ENCODE assay signal across 27 cellular contexts in genomic region chr9:85278769-85279168, GRCh38.
"Had no signal": no experiment of that assay in that cellular context is flagged by ENCODE, and none has a peak within 500 bp of the region (broad histone marks: within the 10 kb centered on the region; RNA-seq: fewer than 3 reads in every experiment).

No MANE protein-coding gene starts in this region.

- DNase-seq: stimulated activated CD4-positive, alpha-beta T cell treated with anti-CD3 and anti-CD28 coated beads, Interleukin-2, amount 100 ng/mL, for 48 hours; stimulated activated CD4-positive, alpha-beta T cell treated with anti-CD3 and anti-CD28 coated beads, Interleukin-4, amount 100 ng/mL, for 1 hour; stimulated activated CD4-positive, alpha-beta T cell treated with anti-CD3 and anti-CD28 coated beads, Interleukin-4, amount 100 ng/mL, for 24 hours; stimulated activated CD4-positive, alpha-beta T cell treated with anti-CD3 and anti-CD28 coated beads, Interleukin-4, amount 100 ng/mL, for 4 hours; stimulated activated CD8-positive, alpha-beta memory T cell treated with anti-CD3 and anti-CD28 coated beads, Interleukin-4, amount 100 ng/mL, for 48 hours; stimulated activated naive B cell treated with anti-CD40 and anti-IgM and Interleukin-4, amounts not matched to agents 10 μg/mL and 1 μg/mL and 100 μg/mL, for 72 hours; stimulated activated naive CD4-positive, alpha-beta T cell; stimulated activated naive CD4-positive, alpha-beta T cell treated with Interleukin-2 at 50 U/mL for 16 hours; stimulated activated naive CD8-positive, alpha-beta T cell treated with anti-CD3 and anti-CD28 coated beads, Interleukin-15, amount 100 ng/mL, for 72 hours; stimulated activated naive CD8-positive, alpha-beta T cell treated with anti-CD3 and anti-CD28 coated beads, Interleukin-15, Interleukin-2, amounts not matched to agents 100 U/mL and 50 U/mL, for 24 hours; stomach; substantia nigra; testis; thyroid gland; tibial artery; transverse colon; trophoblast cell; upper lobe of left lung; upper lobe of right lung; uterus had no signal

- H3K27me3 ChIP-seq: stomach, testis, thyroid gland, tibial artery, tibial nerve, transverse colon, upper lobe of left lung, upper lobe of right lung, uterus, vagina had no signal

- ATAC-seq: stimulated activated effector memory CD8-positive, alpha-beta T cell treated with anti-CD3 and anti-CD28 coated beads, Interleukin-12 subunit alpha, Interleukin-12 subunit beta, amount 100 ng/mL, for 72 hours; stimulated activated memory B cell treated with anti-CD40 and anti-IgM and Interleukin-4, amounts not matched to agents 10 μg/mL and 1 μg/mL and 100 μg/mL, for 72 hours; stimulated activated naive B cell treated with anti-CD40 and anti-IgM and Interleukin-4, amounts not matched to agents 10 μg/mL and 1 μg/mL and 100 μg/mL, for 72 hours; stimulated activated naive CD8-positive, alpha-beta T cell treated with anti-CD3 and anti-CD28 coated beads, Interleukin-15, amount 100 ng/mL, for 72 hours; stimulated activated naive CD8-positive, alpha-beta T cell treated with anti-CD3 and anti-CD28 coated beads, Interleukin-15, Interleukin-2, amounts not matched to agents 100 U/mL and 50 U/mL, for 24 hours; upper lobe of right lung had no signal

- H3K4me3 ChIP-seq: stomach, suprapubic skin, testis, thoracic aorta, thyroid gland, tibial artery, tibial nerve, transverse colon, upper lobe of left lung, upper lobe of right lung, uterus, vagina had no signal

- H3K27ac ChIP-seq: stomach, suprapubic skin, testis, thoracic aorta, thyroid gland, tibial artery, tibial nerve, transverse colon, upper lobe of left lung, upper lobe of right lung, uterus, vagina had no signal

- H3K36me3 ChIP-seq: stomach, suprapubic skin, thoracic aorta, thyroid gland, tibial artery, tibial nerve, transverse colon, upper lobe of left lung, upper lobe of right lung, uterus, vagina had no signal

- FAIRE-seq: urothelium cell line had no signal

- H3K4me1 ChIP-seq: stomach, suprapubic skin, testis, thyroid gland, tibial artery, transverse colon, upper lobe of left lung, upper lobe of right lung, uterus had no signal

- H3K9me3 ChIP-seq: stomach, suprapubic skin, testis, thoracic aorta, thyroid gland, tibial artery, transverse colon, upper lobe of left lung, upper lobe of right lung, uterus, vagina had no signal
